9 cellular contexts compared by ENCODE assay signal in the genomic region with DNA sequence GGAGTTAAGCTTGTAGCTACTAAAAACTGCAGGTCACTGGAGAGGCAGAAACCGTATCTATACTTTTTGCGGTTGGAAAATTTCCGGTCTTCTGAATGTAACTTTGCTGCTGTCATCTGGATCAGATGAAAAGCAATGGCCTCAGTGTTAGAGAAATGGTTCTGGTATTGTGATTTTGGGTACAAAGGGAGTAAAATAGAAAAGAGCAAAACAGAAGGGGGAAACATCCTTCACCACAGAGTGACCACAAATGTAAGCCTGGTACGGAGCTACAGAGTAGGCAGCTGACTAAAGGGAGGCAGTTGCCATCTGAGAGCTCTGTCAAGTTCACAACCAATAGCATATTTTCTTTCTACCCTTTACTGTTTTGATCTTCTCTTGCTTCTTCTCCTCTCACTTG. TPM values are rescaled to one million over a fixed set of nuclear protein-coding genes. Genes with fewer than 3 reads are reported as not detected.
DNase-seq lines count a peak whose midpoint lies in the region; ATAC-seq and TF ChIP-seq lines count a peak whose summit lies in the region.
"Had no signal": no experiment of that assay in that cellular context is flagged by ENCODE, and none has a peak within 500 bp of the region (broad histone marks: within the 10 kb centered on the region; RNA-seq: fewer than 3 reads in every experiment).

No MANE protein-coding gene starts in this region.

- H3K14ac ChIP-seq in neuronal stem cell (ENCODE audit: low read length) = no peak overlapping the region

- H3K79me1 ChIP-seq in neuronal stem cell (ENCODE audit: low read depth, low read length) = no peaks in the 10 kb centered on the region

- no peak overlapping the region for H4K8ac ChIP-seq in neuronal stem cell (ENCODE audit: low read depth, low read length)

- intact Hi-C loops in natural killer cell (cut with micrococcal nuclease) (loop anchor here (5.0 to 10.0 kb wide), 2 partner anchors 120 to 417 kb away; no protein-coding TSS in a partner anchor), cardiac septum (cut with DNase I) (no loop called here), MCF 10A (cut with micrococcal nuclease) (no loop called here)

- no peak overlapping the region for H3K9ac ChIP-seq in neuronal stem cell (ENCODE audit: low read depth, low read length, poor library complexity)

- H3K27me3 ChIP-seq in neuronal stem cell (ENCODE audit: control insufficient read depth in 3 of 3, insufficient read depth in 3 of 3, low read depth in 1 of 3, low read length in 3 of 3) = no peaks in the 10 kb centered on the region

- CTCF ChIA-PET in MCF 10A (lab: Yijun Ruan, JAX) = no interaction called here

- H3K4me1 Mint-ChIP-seq in natural killer cell = peaks cover 0 to 11% of the 10 kb centered on the region in 2 donors
- no peaks in the 10 kb centered on the region for H3K4me1 Mint-ChIP-seq in MCF 10A (ENCODE audit: insufficient read depth, unreplicated experiment)

- H3K4me2 ChIP-seq in neuronal stem cell (ENCODE audit: insufficient read depth, low read length, poor library complexity, severe bottlenecking) = no peak overlapping the region

- H3K27me3 Mint-ChIP-seq in natural killer cell (ENCODE audit: low read depth in 2 of 2) (no peaks in the 10 kb centered on the region), MCF 10A (ENCODE audit: insufficient read depth, unreplicated experiment) (no peaks in the 10 kb centered on the region)

- no peak overlapping the region for H4K91ac ChIP-seq in neuronal stem cell (ENCODE audit: low read depth, low read length, poor library complexity)

- H3K36me3 ChIP-seq in neuronal stem cell (replicated peaks in 1 of 2; ENCODE audit: control insufficient read depth in 2 of 2, insufficient read depth in 2 of 2, low read length in 2 of 2) = no peaks in the 10 kb centered on the region

- no peaks in the 10 kb centered on the region for H3K4me1 ChIP-seq in neuronal stem cell (ENCODE audit: control insufficient read depth in 2 of 2, insufficient read depth in 1 of 2, low read depth in 1 of 2, low read length in 2 of 2)

- peak; percentile 80 for ATAC-seq in GM19035 (IDR thresholded peaks at IDR 0.05; ENCODE audit: unreplicated experiment)
- peak; percentile 71 for ATAC-seq in HG02852 (IDR thresholded peaks at IDR 0.05; ENCODE audit: unreplicated experiment)
- ATAC-seq in natural killer cell = peak; percentile 38 to 57 (median 56)

- no peak overlapping the region for H2BK15ac ChIP-seq in neuronal stem cell (ENCODE audit: low read length)

- H3K4me3 Mint-ChIP-seq in natural killer cell (no peak overlapping the region), MCF 10A (ENCODE audit: unreplicated experiment) (no peak overlapping the region)

- no peak overlapping the region for H2AK5ac ChIP-seq in neuronal stem cell (ENCODE audit: low read depth, low read length)

- H3K9me3 ChIP-seq in neuronal stem cell (replicated peaks in 1 of 2; ENCODE audit: control insufficient read depth in 2 of 2, insufficient read depth in 1 of 2, low read depth in 1 of 2, low read length in 2 of 2) = no peaks in the 10 kb centered on the region

- H3K27ac Mint-ChIP-seq in natural killer cell = no peak overlapping the region
- H3K27ac Mint-ChIP-seq in MCF 10A (ENCODE audit: low read depth, unreplicated experiment) = no peak overlapping the region

- POLR2A ChIA-PET in MCF 10A (lab: Yijun Ruan, JAX) = no interaction called here

- H3K36me3 Mint-ChIP-seq in natural killer cell = peaks cover 6% of the 10 kb centered on the region
- no peaks in the 10 kb centered on the region for H3K36me3 Mint-ChIP-seq in MCF 10A (ENCODE audit: insufficient read depth, unreplicated experiment)

- no peak for TF ChIP-seq CTCF in natural killer cell (IDR thresholded peaks at IDR 0.05)
- TF ChIP-seq CTCF in MCF 10A (IDR thresholded peaks at IDR 0.05; ENCODE audit: unreplicated experiment) = no peak

- no CpG with 5 or more reads among the region's 4 CpGs for WGBS in neuronal stem cell (ENCODE audit: extremely low coverage in 2 of 2, insufficient read length in 2 of 2, insufficient replicate concordance in 1 of 2), 2 donors

- no peak overlapping the region for H2BK12ac ChIP-seq in neuronal stem cell (ENCODE audit: low read length)

- H3K4ac ChIP-seq in neuronal stem cell (ENCODE audit: low read length) = no peak overlapping the region

- no peak overlapping the region for H2AFZ ChIP-seq in neuronal stem cell (ENCODE audit: low read length)

- DNase-seq in RPMI7951 (ENCODE audit: low read depth) (peak; percentile 17), natural killer cell (no peak), cardiac septum (ENCODE audit: low spot score) (no peak), neuronal stem cell (ENCODE audit: low spot score) (no peak), MCF 10A (ENCODE audit: unreplicated experiment) (no peak), AG08396 (ENCODE audit: low spot score) (no peak)

- H3K4me3 ChIP-seq in neuronal stem cell (ENCODE audit: low read length in 2 of 2) = no peak overlapping the region

- H2BK5ac ChIP-seq in neuronal stem cell (ENCODE audit: low read length) = no peak overlapping the region

- no peak overlapping the region for H3K23ac ChIP-seq in neuronal stem cell (ENCODE audit: low read depth, low read length, poor library complexity)

- H2BK120ac ChIP-seq in neuronal stem cell (ENCODE audit: low read depth, low read length) = no peak overlapping the region

- no peak overlapping the region for H3K18ac ChIP-seq in neuronal stem cell (ENCODE audit: low read length)

- H3K9me3 Mint-ChIP-seq in natural killer cell (no peaks in the 10 kb centered on the region), MCF 10A (ENCODE audit: unreplicated experiment) (no peaks in the 10 kb centered on the region)

- H3K27ac ChIP-seq in neuronal stem cell (replicated peaks; ENCODE audit: low read length) = no peak overlapping the region

- BruUV-seq in MCF 10A (replicated peaks; lab: Mats Ljungman, UMichigan) = no TSS peak

RNA-seq across cellular contexts. Expression of a gene that starts 5.6 kb away (rescaled TPM):
- total RNA-seq in RPMI7951 (2014; rRNA removed; shearing (Covaris generic)) = 2.2 and 4.2 TPM in 2 replicates
- total RNA-seq in natural killer cell = 100 to 1,000 TPM; 146 to 191 (median 166) TPM
- 0.57 TPM for total RNA-seq in cardiac septum
- 0.04 TPM for polyA plus RNA-seq in neuronal stem cell (2013, experiment 1 of 2)
- 0.01 TPM for polyA plus RNA-seq in neuronal stem cell (2013, experiment 2 of 2)
- total RNA-seq in MCF 10A (2022) = 0.09 TPM in 1 of 2 replicates, not detected in the other
- total RNA-seq: endothelial cell of umbilical vein had no signal
- polyA plus RNA-seq: endothelial cell of umbilical vein had no signal

RNA-seq across cellular contexts. Expression of a gene that starts 47.5 kb away (rescaled TPM):
- total RNA-seq in RPMI7951 (2014; rRNA removed; shearing (Covaris generic)) = not detected in 2 replicates
- total RNA-seq in natural killer cell (under 1 TPM in 1 of 3 donors, not detected in 2; 0.26 TPM), cardiac septum (not detected), MCF 10A (2022) (6.5 and 19.0 TPM in 2 replicates)
- not detected for polyA plus RNA-seq in neuronal stem cell (2013, experiment 1 of 2)
- not detected for polyA plus RNA-seq in neuronal stem cell (2013, experiment 2 of 2)
- total RNA-seq: endothelial cell of umbilical vein had no signal
- polyA plus RNA-seq: endothelial cell of umbilical vein had no signal

Comparison
In these comparisons a context has a peak if more than half of its experiments do, and no peak if none do; other contexts are left out.
1. RNA of a gene that starts 5.6 kb away (total RNA-seq): 146 to 191 TPM in natural killer cell; 2.2 to 4.2 TPM in RPMI7951, 0.57 TPM in cardiac septum (single experiment) and 0.09 TPM in MCF 10A; every median in the first group is over 10 times any median in the second.
2. Peak in every context shown above with its lines, with median percentiles within 50 percentile points of each other: ATAC-seq.